ENCODE assay signal across 9 cellular contexts in genomic region chr16:57628782-57629181, GRCh38. TPM values are rescaled to one million over a fixed set of nuclear protein-coding genes. Genes with fewer than 3 reads are reported as not detected.
DNase-seq lines count a peak whose midpoint lies in the region; ATAC-seq and TF ChIP-seq lines count a peak whose summit lies in the region.
"Had no signal": no experiment of that assay in that cellular context is flagged by ENCODE, and none has a peak within 500 bp of the region (broad histone marks: within the 10 kb centered on the region; RNA-seq: fewer than 3 reads in every experiment).

No MANE protein-coding gene starts in this region.

- CTCF ChIA-PET in BJ (lab: Yijun Ruan, JAX): interaction anchor here (0.7 to 4.0 kb wide), 2 partner anchors 19 to 38 kb away, joined by 3 to 18 read pairs; no protein-coding TSS in a partner anchor

- H3K36me3 ChIP-seq in BJ (ENCODE audit: control insufficient read depth, insufficient read depth, low read length): no peaks in the 10 kb centered on the region
- H3K36me3 ChIP-seq in RWPE2 (ENCODE audit: low read depth): peaks cover 39% of the 10 kb centered on the region
- H3K36me3 ChIP-seq in osteoblast (ENCODE audit: insufficient read depth, low read length): no peaks in the 10 kb centered on the region
- no peaks in the 10 kb centered on the region for H3K36me3 ChIP-seq in WERI-Rb-1

- ATAC-seq in RWPE2 (ENCODE audit: low read depth) (no peak), HG03196 (IDR thresholded peaks at IDR 0.05; ENCODE audit: unreplicated experiment) (no peak)

- DNase-seq in BJ (ENCODE audit: low read depth) (no peak), RWPE2 (ENCODE audit: low spot score) (no peak), epithelial cell of proximal tubule (ENCODE audit: low read depth) (no peak), osteoblast (ENCODE audit: insufficient read length, low spot score, missing footprints) (no peak), putamen (ENCODE audit: low spot score) (no peak), NCI-H2227 (lab: John Stamatoyannopoulos, UW; ENCODE audit: unreplicated experiment) (no peak), WERI-Rb-1 (no peak)

- H3K27ac ChIP-seq in RWPE2 (ENCODE audit: poor library complexity, severe bottlenecking): peak overlapping the region; percentile 89
- H3K27ac ChIP-seq in osteoblast (ENCODE audit: low read depth, low read length): peak overlapping the region; percentile 98
- H3K27ac ChIP-seq in WERI-Rb-1: no peak overlapping the region
- H3K27ac ChIP-seq: HL-60 had no signal

- H3K4me2 ChIP-seq in osteoblast (ENCODE audit: insufficient read depth, low read length): peak overlapping the region; percentile 80

- POLR2A ChIA-PET in BJ (lab: Charles Lee): no interaction called here

- H3K9me3 ChIP-seq in RWPE2 (ENCODE audit: severe bottlenecking): no peaks in the 10 kb centered on the region
- H3K9me3 ChIP-seq in osteoblast (ENCODE audit: low read depth, low read length): no peaks in the 10 kb centered on the region
- no peaks in the 10 kb centered on the region for H3K9me3 ChIP-seq in WERI-Rb-1 (ENCODE audit: severe bottlenecking)

- H3K27me3 ChIP-seq in BJ (ENCODE audit: control insufficient read depth, insufficient read depth, low read length) (no peaks in the 10 kb centered on the region), RWPE2 (ENCODE audit: insufficient read depth, poor library complexity, severe bottlenecking) (no peaks in the 10 kb centered on the region), osteoblast (ENCODE audit: insufficient read depth, low read length) (no peaks in the 10 kb centered on the region), WERI-Rb-1 (ENCODE audit: insufficient read depth, low read depth, severe bottlenecking) (no peaks in the 10 kb centered on the region)

- TF ChIP-seq CTCF in BJ (IDR thresholded peaks at IDR 0.05; ENCODE audit: insufficient read depth, low read depth, low read length): no peak
- no peak for TF ChIP-seq CTCF in RWPE2 (IDR thresholded peaks at IDR 0.05; ENCODE audit: poor library complexity, severe bottlenecking)
- TF ChIP-seq CTCF in epithelial cell of proximal tubule (conservative IDR thresholded peaks at IDR 0.05; ENCODE audit: low read depth, low read length): no peak
- TF ChIP-seq CTCF in osteoblast (IDR thresholded peaks at IDR 0.05; ENCODE audit: extremely low read depth, low read depth, low read length): no peak
- no peak for TF ChIP-seq CTCF in WERI-Rb-1 (IDR thresholded peaks at IDR 0.05; ENCODE audit: low read depth, low read length)

- H2AFZ ChIP-seq in osteoblast (ENCODE audit: low read length): peak overlapping the region; percentile 70

- H3K79me2 ChIP-seq in osteoblast (ENCODE audit: insufficient read depth, low read length): no peaks in the 10 kb centered on the region

- H3K4me3 ChIP-seq in BJ (ENCODE audit: low read depth, low read length): peak overlapping the region; percentile 2; the same call in 1 of the 2 replicates
- H3K4me3 ChIP-seq in RWPE2 (ENCODE audit: severe bottlenecking): no peak overlapping the region
- H3K4me3 ChIP-seq in epithelial cell of proximal tubule (ENCODE audit: low read depth, low read length): peak overlapping the region; percentile 84
- peak overlapping the region; percentile 64 for H3K4me3 ChIP-seq in osteoblast (ENCODE audit: insufficient read depth, low read length)
- no peak overlapping the region for H3K4me3 ChIP-seq in WERI-Rb-1 (ENCODE audit: low read depth, low read length)

- no peaks in the 10 kb centered on the region for H4K20me1 ChIP-seq in osteoblast (ENCODE audit: insufficient read depth, low read length)

- H3K4me1 ChIP-seq in RWPE2 (ENCODE audit: insufficient read depth, poor library complexity, severe bottlenecking) (peaks cover 36% of the 10 kb centered on the region), osteoblast (ENCODE audit: insufficient read depth, low read length) (peaks cover 46% of the 10 kb centered on the region)

RNA-seq across cellular contexts. Expression of gene ADGRG1, which starts 0.4 kb away (rescaled TPM):
- 0.44 and 1.1 TPM in 2 replicates for polyA plus RNA-seq in BJ (2011; rRNA removed)
- polyA minus RNA-seq in BJ (2011; rRNA and poly(A)+ RNA removed): 0.72 and 1.2 TPM in 2 replicates
- total RNA-seq in epithelial cell of proximal tubule: 33.9 and 101 TPM in 2 replicates
- 0.29 and 0.72 TPM in 2 replicates for total RNA-seq in osteoblast

RNA-seq across cellular contexts. Expression of gene ADGRG3, which starts 39.3 kb away (rescaled TPM):
- not detected in 2 replicates for polyA plus RNA-seq in BJ (2011; rRNA removed)
- not detected in 2 replicates for polyA minus RNA-seq in BJ (2011; rRNA and poly(A)+ RNA removed)
- total RNA-seq in epithelial cell of proximal tubule (0.06 TPM in 1 of 2 replicates, not detected in the other), osteoblast (not detected in 2 replicates)

Comparison
In these comparisons a context has a peak if more than half of its experiments do, and no peak if none do; other contexts are left out.
1. H3K4me3 ChIP-seq: peak in BJ (single experiment), epithelial cell of proximal tubule (single experiment) and osteoblast (single experiment); none in RWPE2 (single experiment) and WERI-Rb-1 (single experiment).
2. RNA of gene ADGRG1, which starts 0.4 kb away (total RNA-seq): 33.9 to 101 TPM in epithelial cell of proximal tubule; 0.29 to 0.72 TPM in osteoblast; every median in the first group is over 10 times any median in the second.